8 cellular contexts compared by ENCODE assay signal in genomic region chr17:8151641-8152111, GRCh38. TPM values are rescaled to one million over a fixed set of nuclear protein-coding genes. Genes with fewer than 3 reads are reported as not detected.
A peak's percentile ranks its signal among the peaks of the same experiment; 100 is the strongest.
DNase-seq lines count a peak whose midpoint lies in the region; ATAC-seq and TF ChIP-seq lines count a peak whose summit lies in the region.

No MANE protein-coding gene starts in this region.

- intact Hi-C loops in CD8-positive, alpha-beta T cell (cut with DNase I, micrococcal nuclease): loop anchor here (1.0 kb wide), 3 partner anchors 12 to 31 kb away; no protein-coding TSS in a partner anchor
- intact Hi-C loops in head of caudate nucleus (cut with DNase I): no loop called here

- H3K9me3 ChIP-seq in CD8-positive, alpha-beta T cell (ENCODE audit: low read length): no peaks in the 10 kb centered on the region
- no peaks in the 10 kb centered on the region for H3K9me3 ChIP-seq in osteoblast (ENCODE audit: low read depth, low read length)

- ATAC-seq in CD8-positive, alpha-beta T cell: no peak

- H3K27ac ChIP-seq in CD8-positive, alpha-beta T cell (ENCODE audit: low read depth, low read length): peak overlapping the region; percentile 100
- H3K27ac ChIP-seq in osteoblast (ENCODE audit: low read depth, low read length): peak overlapping the region; percentile 100

- peaks cover 49% of the 10 kb centered on the region for H3K4me1 Mint-ChIP-seq in CD8-positive, alpha-beta T cell (ENCODE audit: low read depth)
- peaks cover 18 to 29% (median 28%) of the 10 kb centered on the region in 3 donors for H3K4me1 Mint-ChIP-seq in IgD-negative memory B cell
- peaks cover 43% of the 10 kb centered on the region for H3K4me1 Mint-ChIP-seq in activated naive CD8-positive, alpha-beta T cell treated with anti-CD3 and anti-CD28 coated beads for 36 hours

- H3K36me3 ChIP-seq in CD8-positive, alpha-beta T cell (ENCODE audit: insufficient read depth, low read length): peaks cover 33% of the 10 kb centered on the region
- peaks cover 39% of the 10 kb centered on the region for H3K36me3 ChIP-seq in osteoblast (ENCODE audit: insufficient read depth, low read length)

- TF ChIP-seq CTCF in CD8-positive, alpha-beta T cell (IDR thresholded peaks at IDR 0.05): no peak
- TF ChIP-seq CTCF in osteoblast (IDR thresholded peaks at IDR 0.05; ENCODE audit: extremely low read depth, low read depth, low read length): no peak
- TF ChIP-seq CTCF in GM10266 (IDR thresholded peaks at IDR 0.05; ENCODE audit: control insufficient read depth, insufficient read depth, low read depth, missing control alignments): no peak

- peaks cover 34% of the 10 kb centered on the region for H3K79me2 ChIP-seq in osteoblast (ENCODE audit: insufficient read depth, low read length)

- H2AFZ ChIP-seq in osteoblast (ENCODE audit: low read length): no peak overlapping the region

- peaks cover 32% of the 10 kb centered on the region for H4K20me1 ChIP-seq in osteoblast (ENCODE audit: insufficient read depth, low read length)

- no peaks in the 10 kb centered on the region for H3K9me3 Mint-ChIP-seq in CD8-positive, alpha-beta T cell
- H3K9me3 Mint-ChIP-seq in IgD-negative memory B cell: no peaks in the 10 kb centered on the region
- H3K9me3 Mint-ChIP-seq in activated naive CD8-positive, alpha-beta T cell treated with anti-CD3 and anti-CD28 coated beads for 36 hours: no peaks in the 10 kb centered on the region

- peaks cover 67% of the 10 kb centered on the region for H3K36me3 Mint-ChIP-seq in CD8-positive, alpha-beta T cell
- H3K36me3 Mint-ChIP-seq in IgD-negative memory B cell: peaks cover 5% of the 10 kb centered on the region
- H3K36me3 Mint-ChIP-seq in activated naive CD8-positive, alpha-beta T cell treated with anti-CD3 and anti-CD28 coated beads for 36 hours: peaks cover 19% of the 10 kb centered on the region

- peak overlapping the region; percentile 92 for H3K4me2 ChIP-seq in osteoblast (ENCODE audit: insufficient read depth, low read length)

- CTCF ChIA-PET in CD8-positive, alpha-beta T cell (lab: Charles Lee): interaction anchor here (1.0 to 5.3 kb wide), 6 partner anchors 7 to 73 kb away, joined by 3 to 26 read pairs (median 4); no protein-coding TSS in a partner anchor

- H3K4me3 ChIP-seq in CD8-positive, alpha-beta T cell (ENCODE audit: low read depth, low read length): peak overlapping the region; percentile 63
- peak overlapping the region; percentile 79 for H3K4me3 ChIP-seq in osteoblast (ENCODE audit: insufficient read depth, low read length)

- H3K27me3 Mint-ChIP-seq in CD8-positive, alpha-beta T cell (ENCODE audit: low read depth): no peaks in the 10 kb centered on the region
- peaks cover 5% of the 10 kb centered on the region for H3K27me3 Mint-ChIP-seq in IgD-negative memory B cell
- no peaks in the 10 kb centered on the region for H3K27me3 Mint-ChIP-seq in activated naive CD8-positive, alpha-beta T cell treated with anti-CD3 and anti-CD28 coated beads for 36 hours

- peaks cover 56% of the 10 kb centered on the region for H3K4me1 ChIP-seq in CD8-positive, alpha-beta T cell (ENCODE audit: insufficient read depth, low read length)
- H3K4me1 ChIP-seq in osteoblast (ENCODE audit: insufficient read depth, low read length): peaks cover 48% of the 10 kb centered on the region

- POLR2A ChIA-PET in CD8-positive, alpha-beta T cell (lab: Charles Lee): interaction anchor here (1.0 to 7.5 kb wide), 5 partner anchors 10 to 71 kb away, joined by 4 to 68 read pairs (median 9); no protein-coding TSS in a partner anchor

- no peaks in the 10 kb centered on the region for H3K27me3 ChIP-seq in CD8-positive, alpha-beta T cell (ENCODE audit: insufficient read depth, low read length)
- H3K27me3 ChIP-seq in osteoblast (ENCODE audit: insufficient read depth, low read length): no peaks in the 10 kb centered on the region

- no peak overlapping the region for H3K4me3 Mint-ChIP-seq in CD8-positive, alpha-beta T cell
- H3K4me3 Mint-ChIP-seq in IgD-negative memory B cell: peak overlapping the region in 3 of 4 donors; percentile 90 to 95 (median 95)
- H3K4me3 Mint-ChIP-seq in activated naive CD8-positive, alpha-beta T cell treated with anti-CD3 and anti-CD28 coated beads for 36 hours: peak overlapping the region; percentile 96

- peak in 3 of 7 experiments; percentile 44 to 55 (median 46) for DNase-seq in CD8-positive, alpha-beta T cell
- peak; percentile 55 for DNase-seq in activated naive CD8-positive, alpha-beta T cell treated with anti-CD3 and anti-CD28 coated beads for 36 hours
- peak; percentile 60 to 90 (median 76) for DNase-seq in head of caudate nucleus
- DNase-seq in osteoblast (ENCODE audit: insufficient read length, low spot score, missing footprints): peak; percentile 93
- no peak for DNase-seq in NCI-H526 treated with DMSO at 0.1 percent for 48 hours (lab: John Stamatoyannopoulos, UW)
- DNase-seq in NCI-H2171 (lab: John Stamatoyannopoulos, UW): no peak
- DNase-seq in GM10266 (ENCODE audit: extremely low spot score): no peak

- H3K27ac Mint-ChIP-seq in CD8-positive, alpha-beta T cell: no peak overlapping the region
- H3K27ac Mint-ChIP-seq in IgD-negative memory B cell: peak overlapping the region in 2 of 3 donors; percentile 93 to 100
- H3K27ac Mint-ChIP-seq in activated naive CD8-positive, alpha-beta T cell treated with anti-CD3 and anti-CD28 coated beads for 36 hours: no peak overlapping the region

RNA-seq across cellular contexts. Expression of gene PER1, which starts 0.5 kb away (rescaled TPM):
- total RNA-seq in CD8-positive, alpha-beta T cell: 1,000 to 10,000 TPM; 1,922 to 1,926 TPM
- polyA plus RNA-seq in IgD-negative memory B cell: 12.6 TPM
- total RNA-seq in activated naive CD8-positive, alpha-beta T cell treated with anti-CD3 and anti-CD28 coated beads for 36 hours: 10 to 100 TPM; 55.7 to 56.1 TPM
- 11.2 and 16.6 TPM in 2 replicates for total RNA-seq in osteoblast

RNA-seq across cellular contexts. Expression of gene VAMP2, which starts 11.1 kb away (rescaled TPM):
- total RNA-seq in CD8-positive, alpha-beta T cell: 100 to 1,000 TPM; 302 to 303 TPM
- 83.7 TPM for polyA plus RNA-seq in IgD-negative memory B cell
- total RNA-seq in activated naive CD8-positive, alpha-beta T cell treated with anti-CD3 and anti-CD28 coated beads for 36 hours: 10 to 100 TPM; 27.7 to 28.4 TPM
- 5.3 and 5.4 TPM in 2 replicates for total RNA-seq in osteoblast

RNA-seq across cellular contexts. Expression of gene TMEM107, which starts 24.5 kb away (rescaled TPM):
- 10 to 100 TPM; 19.1 to 22.7 TPM for total RNA-seq in CD8-positive, alpha-beta T cell
- 35.2 TPM for polyA plus RNA-seq in IgD-negative memory B cell
- 10 to 100 TPM; 26.0 to 26.3 TPM for total RNA-seq in activated naive CD8-positive, alpha-beta T cell treated with anti-CD3 and anti-CD28 coated beads for 36 hours
- 8.3 and 8.8 TPM in 2 replicates for total RNA-seq in osteoblast

RNA-seq across cellular contexts. Expression of gene HES7, which starts 27.8 kb away (rescaled TPM):
- total RNA-seq in CD8-positive, alpha-beta T cell: under 1 TPM; 0.30 to 0.92 TPM
- not detected for polyA plus RNA-seq in IgD-negative memory B cell
- 1 to 10 TPM; 1.9 to 2.0 TPM for total RNA-seq in activated naive CD8-positive, alpha-beta T cell treated with anti-CD3 and anti-CD28 coated beads for 36 hours
- total RNA-seq in osteoblast: not detected in 2 replicates

RNA-seq across cellular contexts. Expression of gene ALOXE3, which starts 33.4 kb away (rescaled TPM):
- total RNA-seq in CD8-positive, alpha-beta T cell: under 1 TPM; 0.11 to 0.33 TPM
- polyA plus RNA-seq in IgD-negative memory B cell: not detected
- total RNA-seq in activated naive CD8-positive, alpha-beta T cell treated with anti-CD3 and anti-CD28 coated beads for 36 hours: under 1 TPM in 1 of 2 experiments, not detected in 1; 0.10 TPM
- not detected in 2 replicates for total RNA-seq in osteoblast

Comparison
In these comparisons a context has a peak if more than half of its experiments do, and no peak if none do; other contexts are left out.
1. DNase-seq: peak in activated naive CD8-positive, alpha-beta T cell treated with anti-CD3 and anti-CD28 coated beads for 36 hours (single experiment), head of caudate nucleus (42 of 42) and osteoblast (single experiment); none in NCI-H526 treated with DMSO at 0.1 percent for 48 hours (single experiment), NCI-H2171 (single experiment) and GM10266 (single experiment).
2. H3K27ac Mint-ChIP-seq: peak in IgD-negative memory B cell (2 of 3); none in CD8-positive, alpha-beta T cell (single experiment) and activated naive CD8-positive, alpha-beta T cell treated with anti-CD3 and anti-CD28 coated beads for 36 hours (single experiment).
3. RNA of gene PER1, which starts 0.5 kb away (total RNA-seq): 1,922 to 1,926 TPM in CD8-positive, alpha-beta T cell; 55.7 to 56.1 TPM in activated naive CD8-positive, alpha-beta T cell treated with anti-CD3 and anti-CD28 coated beads for 36 hours and 11.2 to 16.6 TPM in osteoblast; every median in the first group is over 10 times any median in the second.
4. RNA of gene VAMP2, which starts 11.1 kb away (total RNA-seq): 302 to 303 TPM in CD8-positive, alpha-beta T cell; 27.7 to 28.4 TPM in activated naive CD8-positive, alpha-beta T cell treated with anti-CD3 and anti-CD28 coated beads for 36 hours and 5.3 to 5.4 TPM in osteoblast; every median in the first group is over 10 times any median in the second.